ENCODE assay signal across 18 cellular contexts in genomic region chr16:49967012-49967559, GRCh38.
"Had no signal": no experiment of that assay in that cellular context is flagged by ENCODE, and none has a peak within 500 bp of the region (broad histone marks: within the 10 kb centered on the region; RNA-seq: fewer than 3 reads in every experiment).

No MANE protein-coding gene starts in this region.

- H3K4me3 ChIP-seq: colonic mucosa, lower lobe of right lung, tibial artery, upper lobe of left lung, vagina had no signal

- H3K36me3 ChIP-seq: colonic mucosa, lower lobe of right lung, tibial artery, upper lobe of left lung, vagina had no signal

- DNase-seq: colonic mucosa; effector CD4-positive, alpha-beta T cell; endodermal cell; erythroblast; foreskin keratinocyte; hypothalamus; kidney glomerular epithelial cell; lower lobe of right lung; midbrain; posterior cingulate gyrus; small intestine; stimulated activated CD4-positive, alpha-beta T cell treated with anti-CD3 and anti-CD28 coated beads, Interleukin-12 subunit alpha, Interleukin-12 subunit beta, amount 100 ng/mL, for 4 hours; stimulated activated naive CD8-positive, alpha-beta T cell treated with anti-CD3 and anti-CD28 coated beads, Interleukin-15, Interleukin-2, amounts not matched to agents 100 U/mL and 50 U/mL, for 24 hours; tibial artery had no signal

- H3K9me3 ChIP-seq: colonic mucosa, lower lobe of right lung, tibial artery, upper lobe of left lung, vagina had no signal

- H3K27ac ChIP-seq: colonic mucosa, foreskin keratinocyte, lower lobe of right lung, tibial artery, upper lobe of left lung, vagina had no signal

- H3K27me3 ChIP-seq: colonic mucosa, upper lobe of left lung, vagina had no signal

- H3K4me1 ChIP-seq: colonic mucosa, foreskin keratinocyte, tibial artery, upper lobe of left lung, vagina had no signal

- ATAC-seq: foreskin keratinocyte; left lobe of liver; lower lobe of right lung; natural killer cell treated with Interleukin-12 subunit alpha and Interleukin-12 subunit beta and Interleukin-15 and Interleukin-18, amount 100 ng/mL, for 72 hours; stimulated activated naive CD8-positive, alpha-beta T cell treated with anti-CD3 and anti-CD28 coated beads, Interleukin-15, Interleukin-2, amounts not matched to agents 100 U/mL and 50 U/mL, for 24 hours had no signal
